ENCODE assay signal across 16 cellular contexts in genomic region chr1:36523230-36523495, GRCh38. TPM values are rescaled to one million over a fixed set of nuclear protein-coding genes. Genes with fewer than 3 reads are reported as not detected.
A peak's percentile ranks its signal among the peaks of the same experiment; 100 is the strongest.
DNase-seq lines count a peak whose midpoint lies in the region; ATAC-seq and TF ChIP-seq lines count a peak whose summit lies in the region.
"Had no signal": no experiment of that assay in that cellular context is flagged by ENCODE, and none has a peak within 500 bp of the region (broad histone marks: within the 10 kb centered on the region; RNA-seq: fewer than 3 reads in every experiment).

No MANE protein-coding gene starts in this region.

- H3K9ac ChIP-seq in endodermal cell (ENCODE audit: extremely low read depth, low read length, poor library complexity, severe bottlenecking): no peak overlapping the region

- no peaks in the 10 kb centered on the region for H3F3A ChIP-seq in GM23338 (replicated peaks; ENCODE audit: low read depth)

- peaks cover 10% of the 10 kb centered on the region for H3K4me1 ChIP-seq in GM23338 (ENCODE audit: insufficient read depth)
- H3K4me1 ChIP-seq in endodermal cell (ENCODE audit: control insufficient read depth, insufficient read depth, low read length): peaks cover 10% of the 10 kb centered on the region
- H3K4me1 ChIP-seq in sigmoid colon: no peaks in the 10 kb centered on the region
- no peaks in the 10 kb centered on the region for H3K4me1 ChIP-seq in OCI-LY7 (ENCODE audit: insufficient read depth, low read length, poor library complexity, severe bottlenecking)
- H3K4me1 ChIP-seq: A549, Caco-2 had no signal

- no peak for TF ChIP-seq POLR2A in sigmoid colon (IDR thresholded peaks at IDR 0.05)

- H3K9me2 ChIP-seq in GM23338 (ENCODE audit: insufficient read depth) (no peaks in the 10 kb centered on the region), OCI-LY7 (ENCODE audit: insufficient read depth, low read length) (no peaks in the 10 kb centered on the region)

- H3K4me3 Mint-ChIP-seq in CD14-positive monocyte (no peak overlapping the region), GM23338 (no peak overlapping the region), endodermal cell (no peak overlapping the region)

- H3K4me1 Mint-ChIP-seq in CD14-positive monocyte (peaks cover 6% of the 10 kb centered on the region), GM23338 (peaks cover 30% of the 10 kb centered on the region), endodermal cell (peaks cover 29% of the 10 kb centered on the region)

- H4K20me1 ChIP-seq in GM23338 (replicated peaks; ENCODE audit: insufficient read depth) (no peaks in the 10 kb centered on the region), OCI-LY7 (ENCODE audit: insufficient read depth, low read length) (no peaks in the 10 kb centered on the region)

- BruUV-seq in OCI-LY7 (replicated peaks; lab: Mats Ljungman, UMichigan): no TSS peak

- H3K36me3 Mint-ChIP-seq in CD14-positive monocyte (no peaks in the 10 kb centered on the region), GM23338 (ENCODE audit: low read depth) (no peaks in the 10 kb centered on the region), endodermal cell (ENCODE audit: low read depth) (no peaks in the 10 kb centered on the region)
- H3K36me3 Mint-ChIP-seq: CD8-positive, alpha-beta memory T cell had no signal

- CTCF ChIA-PET in OCI-LY7 (lab: Charles Lee; ENCODE audit: unreplicated experiment): no interaction called here

- DNase-seq in CD14-positive monocyte (ENCODE audit: low spot score): peak; percentile 27
- no peak for DNase-seq in GM23338 (ENCODE audit: low spot score)
- peak; percentile 36 for DNase-seq in endodermal cell
- DNase-seq in sigmoid colon: peak; percentile 30
- DNase-seq in OCI-LY7 (ENCODE audit: low spot score): no peak
- no peak for DNase-seq in NOMO-1 (lab: John Stamatoyannopoulos, UW; ENCODE audit: unreplicated experiment in 2 of 2)
- no peak for DNase-seq in posterior vena cava (ENCODE audit: low spot score)
- DNase-seq: Caco-2; CD8-positive, alpha-beta memory T cell; DND-41; GF-D8; HCEC 1CT had no signal

- no peak for ATAC-seq in GM23338
- ATAC-seq: A549, HepG2 had no signal

- 95 to 96% methylated on average over 4 of the region's 4 CpGs for WGBS in endodermal cell (ENCODE audit: insufficient coverage in 1 of 2, insufficient read length in 1 of 2), 2 experiments
- WGBS in sigmoid colon, 2 donors: 85 to 89% methylated on average over 4 of the region's 4 CpGs

- peaks cover 0 to 2% (median 0%) of the 10 kb centered on the region in 3 donors for H3K27me3 Mint-ChIP-seq in CD14-positive monocyte (ENCODE audit: low read depth in 3 of 3)
- H3K27me3 Mint-ChIP-seq in GM23338 (ENCODE audit: insufficient read depth, low read depth, poor library complexity): peaks cover 3% of the 10 kb centered on the region
- H3K27me3 Mint-ChIP-seq in endodermal cell (ENCODE audit: insufficient read depth): no peaks in the 10 kb centered on the region

- H3K4me3 ChIP-seq in GM23338: no peak overlapping the region
- H3K4me3 ChIP-seq in endodermal cell (ENCODE audit: low read length): no peak overlapping the region
- no peak overlapping the region for H3K4me3 ChIP-seq in sigmoid colon
- H3K4me3 ChIP-seq in OCI-LY7 (ENCODE audit: low read depth, low read length, poor library complexity, severe bottlenecking): no peak overlapping the region
- H3K4me3 ChIP-seq: A549 had no signal

- no peaks in the 10 kb centered on the region for H3K79me2 ChIP-seq in GM23338 (replicated peaks; ENCODE audit: insufficient read depth)
- H3K79me2 ChIP-seq in OCI-LY7 (ENCODE audit: insufficient read depth, low read depth, low read length): no peaks in the 10 kb centered on the region

- H3K9me3 ChIP-seq in endodermal cell (ENCODE audit: control insufficient read depth, low read length): no peaks in the 10 kb centered on the region
- H3K9me3 ChIP-seq in sigmoid colon: no peaks in the 10 kb centered on the region
- H3K9me3 ChIP-seq in OCI-LY7 (ENCODE audit: low read length): no peaks in the 10 kb centered on the region
- H3K9me3 ChIP-seq: A549, Caco-2 had no signal

- intact Hi-C loops in CD14-positive monocyte (cut with micrococcal nuclease) (no loop called here), sigmoid colon (cut with DNase I) (no loop called here), OCI-LY7 (cut with micrococcal nuclease; ENCODE audit: unreplicated experiment) (no loop called here), posterior vena cava (cut with DNase I) (no loop called here)

- H3K9me3 Mint-ChIP-seq in CD14-positive monocyte (no peaks in the 10 kb centered on the region), GM23338 (no peaks in the 10 kb centered on the region), endodermal cell (no peaks in the 10 kb centered on the region)
- H3K9me3 Mint-ChIP-seq: CD8-positive, alpha-beta memory T cell had no signal

- H2AFZ ChIP-seq in GM23338 (peak overlapping the region; percentile 0; the same call in 1 of the 2 replicates), OCI-LY7 (ENCODE audit: low read length) (no peak overlapping the region)

- H3K27ac Mint-ChIP-seq in CD14-positive monocyte: no peak overlapping the region
- H3K27ac Mint-ChIP-seq in GM23338: no peak overlapping the region
- H3K27ac Mint-ChIP-seq in endodermal cell: no peak overlapping the region

- peak overlapping the region; percentile 56; the same call in 1 of the 2 replicates for H3K4me2 ChIP-seq in GM23338
- no peak overlapping the region for H3K4me2 ChIP-seq in OCI-LY7 (ENCODE audit: low read length)
- H3K4me2 ChIP-seq: A549 had no signal

- TF ChIP-seq CTCF in CD14-positive monocyte (IDR thresholded peaks at IDR 0.05) (no peak), GM23338 (conservative IDR thresholded peaks at IDR 0.05; ENCODE audit: low read depth in 2 of 2) (no peak), endodermal cell (conservative IDR thresholded peaks at IDR 0.05) (no peak), sigmoid colon (IDR thresholded peaks at IDR 0.05) (no peak), OCI-LY7 (conservative IDR thresholded peaks at IDR 0.05; ENCODE audit: low read length) (no peak)

- POLR2A ChIA-PET in OCI-LY7 (lab: Charles Lee): no interaction called here

- no peak for TF ChIP-seq EP300 in sigmoid colon (IDR thresholded peaks at IDR 0.05)

- H3K36me3 ChIP-seq in GM23338 (ENCODE audit: insufficient read depth) (no peaks in the 10 kb centered on the region), endodermal cell (ENCODE audit: control insufficient read depth, insufficient read depth, low read length) (no peaks in the 10 kb centered on the region), sigmoid colon (no peaks in the 10 kb centered on the region), OCI-LY7 (ENCODE audit: insufficient read depth, low read length) (no peaks in the 10 kb centered on the region)

- no peak overlapping the region for H3K27ac ChIP-seq in GM23338 (ENCODE audit: low read depth)
- no peak overlapping the region for H3K27ac ChIP-seq in endodermal cell (ENCODE audit: low read depth, low read length)
- H3K27ac ChIP-seq in sigmoid colon: no peak overlapping the region
- H3K27ac ChIP-seq in OCI-LY7 (ENCODE audit: low read depth, low read length, poor library complexity, severe bottlenecking): no peak overlapping the region
- H3K27ac ChIP-seq: A549 had no signal

- H3K27me3 ChIP-seq in GM23338 (ENCODE audit: insufficient read depth): no peaks in the 10 kb centered on the region
- H3K27me3 ChIP-seq in endodermal cell (ENCODE audit: control insufficient read depth, insufficient read depth, low read length, poor library complexity, severe bottlenecking): no peaks in the 10 kb centered on the region
- H3K27me3 ChIP-seq in sigmoid colon: no peaks in the 10 kb centered on the region

TF ChIP-seq in GM23338, 12 proteins besides CTCF, POLR2A, EP300 and RAD21 (continues in another document):
- TF ChIP-seq NANOG (IDR thresholded peaks at IDR 0.05; ENCODE audit: borderline replicate concordance) (no peak), ZNF114 (CRISPR knock-in tag; IDR thresholded peaks at IDR 0.05) (no peak)

RNA-seq across cellular contexts. Expression of gene CSF3R, which starts 40.5 kb away (rescaled TPM):
- polyA plus RNA-seq in CD14-positive monocyte (100 to 1,000 TPM; 270 to 447 TPM), GM23338 (2016; fragmentation: Nextera tagmentation; extraction: Ambion mirVana) (not detected in 2 replicates), sigmoid colon (1 to 10 TPM; 3.9 to 4.2 (median 3.9) TPM)
- total RNA-seq in GM23338 (2014; rRNA removed; shearing (Covaris generic)): not detected in 2 replicates
- total RNA-seq in endodermal cell (1 to 10 TPM; 1.5 TPM), sigmoid colon (1 to 10 TPM; 7.5 to 9.1 (median 8.6) TPM), OCI-LY7 (2022) (not detected in 2 replicates), posterior vena cava (10 to 100 TPM; 19.6 to 33.4 TPM)
- polyA plus RNA-seq in endodermal cell (2013, experiment 1 of 2): 0.50 TPM
- 0.17 TPM for polyA plus RNA-seq in endodermal cell (2013, experiment 2 of 2)
- total RNA-seq in OCI-LY7 (2014; rRNA removed; shearing (Covaris generic)): not detected in 2 replicates
- total RNA-seq: H4 had no signal
- polyA plus RNA-seq: A549; BJ; CD8-positive, alpha-beta memory T cell had no signal

RNA-seq across cellular contexts. Expression of gene MRPS15, which starts 59.0 kb away (rescaled TPM):
- polyA plus RNA-seq in CD14-positive monocyte: 10 to 100 TPM; 66.4 to 68.1 TPM
- total RNA-seq in GM23338 (2014; rRNA removed; shearing (Covaris generic)): 86.4 and 105 TPM in 2 replicates
- 311 and 312 TPM in 2 replicates for polyA plus RNA-seq in GM23338 (2016; fragmentation: Nextera tagmentation; extraction: Ambion mirVana)
- 100 to 1,000 TPM; 107 to 111 TPM for total RNA-seq in endodermal cell
- polyA plus RNA-seq in endodermal cell (2013, experiment 1 of 2): 103 TPM
- 109 TPM for polyA plus RNA-seq in endodermal cell (2013, experiment 2 of 2)
- 100 to 1,000 TPM in 1 of 4 donors, 10 to 100 TPM in 3; 70.3 to 115 (median 79.0) TPM for total RNA-seq in sigmoid colon
- 100 to 1,000 TPM in 2 of 3 donors, 10 to 100 TPM in 1; 81.1 to 103 (median 103) TPM for polyA plus RNA-seq in sigmoid colon
- 112 and 114 TPM in 2 replicates for total RNA-seq in OCI-LY7 (2014; rRNA removed; shearing (Covaris generic))
- 116 and 119 TPM in 2 replicates for total RNA-seq in OCI-LY7 (2022)
- total RNA-seq in posterior vena cava: 10 to 100 TPM; 46.4 to 48.3 TPM

Comparison
In these comparisons a context has a peak if more than half of its experiments do, and no peak if none do; other contexts are left out.
1. DNase-seq: peak in CD14-positive monocyte (single experiment), endodermal cell (single experiment) and sigmoid colon (single experiment); none in GM23338 (single experiment), OCI-LY7 (single experiment), NOMO-1 (0 of 2) and posterior vena cava (single experiment).